8 cellular contexts compared by ENCODE assay signal in the genomic region with DNA sequence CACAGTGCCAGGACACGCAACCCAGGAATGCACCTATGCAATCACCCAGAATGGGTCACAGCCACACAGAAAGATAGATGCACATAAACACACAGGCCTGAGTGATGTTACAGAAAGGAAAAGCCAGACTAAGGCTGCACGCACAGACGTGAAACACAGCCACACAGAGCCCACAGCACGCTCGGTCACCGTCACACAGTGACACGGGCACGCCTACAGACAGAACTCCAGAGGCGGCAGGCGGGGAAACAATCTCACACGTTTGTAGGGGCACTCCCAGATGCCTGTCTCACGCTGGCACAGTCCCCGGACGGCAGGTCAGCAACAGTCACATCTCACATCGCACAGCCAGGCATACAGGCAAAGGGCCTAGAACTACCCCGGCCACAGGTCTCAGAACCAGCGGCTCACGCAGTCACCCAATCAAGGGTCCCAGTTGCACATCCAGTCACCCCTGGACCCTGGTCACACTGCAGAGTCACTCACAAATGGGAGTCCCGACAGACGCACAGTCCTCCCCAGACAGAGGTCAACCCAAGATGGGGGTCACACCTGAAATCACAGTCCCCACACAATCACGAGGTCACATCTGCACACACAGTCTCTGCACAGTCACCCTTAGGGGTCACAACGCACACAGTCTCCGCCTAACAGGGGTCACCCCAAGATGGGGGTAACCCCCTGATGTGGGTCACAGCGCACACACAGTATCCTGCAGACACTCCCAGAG.
DNase-seq lines count a peak whose midpoint lies in the region; ATAC-seq and TF ChIP-seq lines count a peak whose summit lies in the region.

No MANE protein-coding gene starts in this region.

- H3K4me1 ChIP-seq in DOHH2 (ENCODE audit: control insufficient read depth, low read length) = peaks cover 44% of the 10 kb centered on the region
- H3K4me1 ChIP-seq in mucosa of rectum (ENCODE audit: control insufficient read depth in 2 of 2, insufficient read depth in 2 of 2, low read length in 2 of 2) = peaks cover 28 to 39% of the 10 kb centered on the region in 2 donors

- ATAC-seq in GM21786 (IDR thresholded peaks at IDR 0.05; ENCODE audit: unreplicated experiment) = peak; percentile 28
- ATAC-seq in effector memory CD8-positive, alpha-beta T cell (replicated peaks) = peak; percentile 70
- ATAC-seq in stimulated activated effector memory CD8-positive, alpha-beta T cell treated with anti-CD3 and anti-CD28 coated beads, Interleukin-12 subunit alpha, Interleukin-12 subunit beta, amount 100 ng/mL, for 72 hours = peak; percentile 80

- H3K9ac ChIP-seq in mucosa of rectum (ENCODE audit: low read depth in 1 of 2, low read length in 2 of 2) = peak overlapping the region; percentile 94 to 98

- peak overlapping the region; percentile 99 for H3K4me2 ChIP-seq in DOHH2 (ENCODE audit: low read length)

- no peak overlapping the region for H3K27ac ChIP-seq in DOHH2 (ENCODE audit: low read depth, low read length)
- H3K27ac ChIP-seq in mucosa of rectum (ENCODE audit: low read depth in 2 of 2, low read length in 2 of 2) = peak overlapping the region; percentile 89 to 90

- H3K36me3 ChIP-seq in DOHH2 (ENCODE audit: control insufficient read depth, low read length) = peaks cover 4% of the 10 kb centered on the region; the same call in 1 of the 2 replicates
- peaks cover 0 to 5% of the 10 kb centered on the region in 2 donors for H3K36me3 ChIP-seq in mucosa of rectum (ENCODE audit: control insufficient read depth in 2 of 2, insufficient read depth in 2 of 2, low read length in 2 of 2)

- peaks cover 32% of the 10 kb centered on the region for H3K36me3 Mint-ChIP-seq in effector memory CD8-positive, alpha-beta T cell (ENCODE audit: insufficient read depth)
- peaks cover 49% of the 10 kb centered on the region for H3K36me3 Mint-ChIP-seq in stimulated activated effector memory CD8-positive, alpha-beta T cell treated with anti-CD3 and anti-CD28 coated beads, Interleukin-12 subunit alpha, Interleukin-12 subunit beta, amount 100 ng/mL, for 72 hours

- H3F3A ChIP-seq in DOHH2 (ENCODE audit: control insufficient read depth, insufficient read depth) = peaks cover 14% of the 10 kb centered on the region

- H3K4me1 Mint-ChIP-seq in effector memory CD8-positive, alpha-beta T cell (ENCODE audit: low read depth in 2 of 2) = peaks cover 37 to 48% of the 10 kb centered on the region in 2 donors
- H3K4me1 Mint-ChIP-seq in stimulated activated effector memory CD8-positive, alpha-beta T cell treated with anti-CD3 and anti-CD28 coated beads, Interleukin-12 subunit alpha, Interleukin-12 subunit beta, amount 100 ng/mL, for 72 hours = peaks cover 60% of the 10 kb centered on the region

- peak overlapping the region; percentile 86 to 94 for H3K4me3 Mint-ChIP-seq in effector memory CD8-positive, alpha-beta T cell
- H3K4me3 Mint-ChIP-seq in stimulated activated effector memory CD8-positive, alpha-beta T cell treated with anti-CD3 and anti-CD28 coated beads, Interleukin-12 subunit alpha, Interleukin-12 subunit beta, amount 100 ng/mL, for 72 hours = peak overlapping the region; percentile 95

- peak overlapping the region; percentile 94 to 97 for H3K27ac Mint-ChIP-seq in effector memory CD8-positive, alpha-beta T cell
- peak overlapping the region; percentile 96 for H3K27ac Mint-ChIP-seq in stimulated activated effector memory CD8-positive, alpha-beta T cell treated with anti-CD3 and anti-CD28 coated beads, Interleukin-12 subunit alpha, Interleukin-12 subunit beta, amount 100 ng/mL, for 72 hours

- H3K27me3 Mint-ChIP-seq in effector memory CD8-positive, alpha-beta T cell = no peaks in the 10 kb centered on the region

- H3K9me3 ChIP-seq in DOHH2 (ENCODE audit: control insufficient read depth, insufficient read depth, low read length) (no peaks in the 10 kb centered on the region), mucosa of rectum (ENCODE audit: control insufficient read depth in 2 of 2, low read length in 2 of 2) (no peaks in the 10 kb centered on the region)

- H3K27me3 ChIP-seq in DOHH2 (ENCODE audit: control insufficient read depth, low read length) (0 out of 2 replicates have a peak, but pooled peaks cover 5% of the 10 kb centered on the region), mucosa of rectum (ENCODE audit: control insufficient read depth in 2 of 2, insufficient read depth in 2 of 2, low read length in 2 of 2) (no peaks in the 10 kb centered on the region)

- peaks cover 34% of the 10 kb centered on the region for H3K79me2 ChIP-seq in DOHH2 (ENCODE audit: control insufficient read depth, low read length)

- H3K4me3 ChIP-seq in DOHH2 (ENCODE audit: low read length) (peak overlapping the region; percentile 94), mucosa of rectum (ENCODE audit: low read length in 2 of 2) (peak overlapping the region; percentile 89 to 97)

- DNase-seq in LoVo (ENCODE audit: low spot score) (peak; percentile 83), superior temporal gyrus (ENCODE audit: extremely low spot score) (no peak)
- DNase-seq in activated CD8-positive, alpha-beta memory T cell treated with anti-CD3 and anti-CD28 coated beads for 24 hours = peak; percentile 84
- peak; percentile 68 to 70 (median 70) for DNase-seq in effector memory CD8-positive, alpha-beta T cell
- peak; percentile 63 to 84 for DNase-seq in stimulated activated effector memory CD8-positive, alpha-beta T cell treated with anti-CD3 and anti-CD28 coated beads, Interleukin-12 subunit alpha, Interleukin-12 subunit beta, amount 100 ng/mL, for 72 hours (ENCODE audit: low spot score in 2 of 2)

- H3K9me2 ChIP-seq in DOHH2 (replicated peaks; ENCODE audit: control insufficient read depth, low read length) = no peaks in the 10 kb centered on the region

- H4K20me1 ChIP-seq in DOHH2 (ENCODE audit: control insufficient read depth, insufficient read depth, low read depth, low read length) = no peaks in the 10 kb centered on the region

- TF ChIP-seq CTCF in DOHH2 (IDR thresholded peaks at IDR 0.05; ENCODE audit: low read depth, low read length, poor library complexity, severe bottlenecking) = no peak

- no peaks in the 10 kb centered on the region for H3K9me3 Mint-ChIP-seq in effector memory CD8-positive, alpha-beta T cell
- no peaks in the 10 kb centered on the region for H3K9me3 Mint-ChIP-seq in stimulated activated effector memory CD8-positive, alpha-beta T cell treated with anti-CD3 and anti-CD28 coated beads, Interleukin-12 subunit alpha, Interleukin-12 subunit beta, amount 100 ng/mL, for 72 hours

Comparison
In these comparisons a context has a peak if more than half of its experiments do, and no peak if none do; other contexts are left out.
1. ATAC-seq: peak in every context shown above with its lines; median percentile 80 in stimulated activated effector memory CD8-positive, alpha-beta T cell treated with anti-CD3 and anti-CD28 coated beads, Interleukin-12 subunit alpha, Interleukin-12 subunit beta, amount 100 ng/mL, for 72 hours; 70 in effector memory CD8-positive, alpha-beta T cell; 28 in GM21786.